ENCODE assay signal across 8 cellular contexts in genomic region chr1:222712253-222713090, GRCh38.
DNase-seq lines count a peak whose midpoint lies in the region; ATAC-seq and TF ChIP-seq lines count a peak whose summit lies in the region.

TSS of gene AIDA (minus strand) at chr1:222712491. CDS start at chr1:222712317, 174 bp downstream.
TSS of gene BROX (plus strand) at chr1:222712564. CDS start at chr1:222715700, 3,136 bp downstream.

- ATAC-seq in GM19035 (IDR thresholded peaks at IDR 0.05; ENCODE audit: unreplicated experiment): peak; percentile 85
- ATAC-seq in HG03342 (IDR thresholded peaks at IDR 0.05; ENCODE audit: unreplicated experiment): peak; percentile 80

- no peak for TF ChIP-seq CTCF in AG09309 (IDR thresholded peaks at IDR 0.05; ENCODE audit: control insufficient read depth, insufficient read depth, low read depth, low read length, missing control alignments)

- DNase-seq in AG09309 (ENCODE audit: low read depth): no peak
- DNase-seq in NCI-H345 treated with DMSO at 0.1 percent for 48 hours (lab: John Stamatoyannopoulos, UW; ENCODE audit: unreplicated experiment): peak; percentile 89
- DNase-seq in activated CD4-positive, CD25-positive, alpha-beta regulatory T cell (lab: John Stamatoyannopoulos, UW): peak; percentile 91 to 94 (median 94)
- DNase-seq in caudate nucleus (lab: John Stamatoyannopoulos, UW): peak in 60 of 61 donors; percentile 56 to 99 (median 91)
- peak; percentile 82 for DNase-seq in iris pigment epithelial cell (ENCODE audit: low read depth)
- peak; percentile 97 for DNase-seq in stimulated activated CD4-positive, alpha-beta T cell treated with anti-CD3 and anti-CD28 coated beads, Interleukin-12 subunit alpha, Interleukin-12 subunit beta, amount 100 ng/mL, for 4 hours

- H3K27ac ChIP-seq in caudate nucleus (ENCODE audit: low read depth, low read length): peak within 1 kb of the TSS; percentile 99

- peak within 1 kb of the TSS; percentile 88 for H3K4me3 ChIP-seq in AG09309 (ENCODE audit: control insufficient read depth, low read depth, low read length)
